13 cellular contexts compared by ENCODE assay signal in the genomic region with DNA sequence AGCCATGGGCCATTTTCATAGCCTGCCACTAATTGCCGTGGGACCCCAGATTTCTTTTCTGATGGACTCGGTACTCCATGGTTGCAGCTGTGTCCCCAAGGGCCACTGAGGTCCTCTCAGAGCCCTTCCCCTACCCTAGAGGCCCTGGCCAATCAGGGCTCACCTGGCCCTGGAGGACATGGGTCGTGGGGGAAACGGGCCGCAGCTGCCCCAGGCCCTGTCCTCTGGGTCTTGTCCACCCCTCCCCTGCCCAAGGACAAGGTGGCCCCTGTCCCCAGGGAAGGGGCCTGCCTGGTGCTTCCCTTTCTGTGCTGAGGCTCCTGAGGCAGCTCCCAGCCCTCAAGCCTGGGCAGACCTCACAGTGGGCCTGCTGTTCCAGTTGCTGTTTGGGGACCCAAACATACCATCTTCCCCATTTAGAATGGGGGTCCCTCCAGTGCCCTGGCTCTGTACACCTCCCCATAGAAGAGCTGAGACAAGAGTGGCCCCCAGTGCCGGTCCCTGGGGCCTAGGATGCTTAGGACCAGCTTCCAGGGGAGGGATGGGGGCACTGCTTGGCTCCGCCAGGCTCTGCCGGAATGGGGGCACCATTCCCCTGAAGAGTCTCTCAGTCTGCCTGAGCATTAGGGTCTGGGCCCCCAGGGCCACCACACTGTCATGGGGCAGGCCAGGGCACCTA. TPM values are rescaled to one million over a fixed set of nuclear protein-coding genes. Genes with fewer than 3 reads are reported as not detected.
A peak's percentile ranks its signal among the peaks of the same experiment; 100 is the strongest.
DNase-seq lines count a peak whose midpoint lies in the region; ATAC-seq and TF ChIP-seq lines count a peak whose summit lies in the region.
"Had no signal": no experiment of that assay in that cellular context is flagged by ENCODE, and none has a peak within 500 bp of the region (broad histone marks: within the 10 kb centered on the region; RNA-seq: fewer than 3 reads in every experiment).

No MANE protein-coding gene starts in this region.

- TF ChIP-seq CTCF in activated CD8-positive, alpha-beta T cell treated with anti-CD3 and anti-CD28 coated beads for 36 hours (IDR thresholded peaks at IDR 0.05): no peak
- TF ChIP-seq CTCF in dorsolateral prefrontal cortex (IDR thresholded peaks at IDR 0.05 in 54 of 56, conservative IDR thresholded peaks at IDR 0.05 in 2 of 56; ENCODE audit: low read depth in 1 of 56, partially characterized antibody in 56 of 56) (no peak), natural killer cell (IDR thresholded peaks at IDR 0.05) (no peak), thyroid gland (IDR thresholded peaks at IDR 0.05) (no peak)

- H3K27ac ChIP-seq in dorsolateral prefrontal cortex (peak overlapping the region; percentile 71 to 100 (median 99)), thyroid gland (peak overlapping the region; percentile 100)
- H3K27ac ChIP-seq: KMS-11 had no signal

- TF ChIP-seq POLR2A in thyroid gland (IDR thresholded peaks at IDR 0.05): no peak

- CTCF ChIA-PET in activated CD8-positive, alpha-beta T cell treated with anti-CD3 and anti-CD28 coated beads for 36 hours (lab: Charles Lee): interaction anchor here (0.6 to 7.5 kb wide), 4 partner anchors 20 to 188 kb away, joined by 3 to 66 read pairs (median 4); a partner anchor contains a TSS
- CTCF ChIA-PET in activated CD8-positive, alpha-beta T cell treated with anti-CD3 and anti-CD28 coated beads, Interleukin-2, amount 10 ng/mL, durations not matched to agents 7 days and 5 days (lab: Charles Lee): interaction anchor here (1.5 to 6.0 kb wide), 2 partner anchors 20 to 39 kb away, joined by 5 to 45 read pairs; a partner anchor contains a TSS

- peaks cover 43% of the 10 kb centered on the region for H3K4me1 Mint-ChIP-seq in activated CD8-positive, alpha-beta T cell treated with anti-CD3 and anti-CD28 coated beads for 36 hours (ENCODE audit: low read depth)
- H3K4me1 Mint-ChIP-seq in activated CD8-positive, alpha-beta T cell treated with anti-CD3 and anti-CD28 coated beads, Interleukin-2, amount 10 ng/mL, durations not matched to agents 7 days and 5 days (ENCODE audit: low read depth): peaks cover 54% of the 10 kb centered on the region
- peaks cover 31 to 51% of the 10 kb centered on the region in 2 donors for H3K4me1 Mint-ChIP-seq in natural killer cell

- no peak for ATAC-seq in activated CD8-positive, alpha-beta T cell treated with anti-CD3 and anti-CD28 coated beads for 36 hours
- no peak for ATAC-seq in activated CD8-positive, alpha-beta T cell treated with anti-CD3 and anti-CD28 coated beads, Interleukin-2, amount 10 ng/mL, durations not matched to agents 7 days and 5 days
- ATAC-seq in natural killer cell (no peak), GM18867 (IDR thresholded peaks at IDR 0.05; ENCODE audit: unreplicated experiment) (no peak), HG02973 (IDR thresholded peaks at IDR 0.05; ENCODE audit: unreplicated experiment) (no peak)

- H3K4me3 Mint-ChIP-seq in activated CD8-positive, alpha-beta T cell treated with anti-CD3 and anti-CD28 coated beads for 36 hours: no peak overlapping the region
- H3K4me3 Mint-ChIP-seq in activated CD8-positive, alpha-beta T cell treated with anti-CD3 and anti-CD28 coated beads, Interleukin-2, amount 10 ng/mL, durations not matched to agents 7 days and 5 days: no peak overlapping the region
- peak overlapping the region; percentile 43 for H3K4me3 Mint-ChIP-seq in natural killer cell

- H3K27me3 Mint-ChIP-seq in activated CD8-positive, alpha-beta T cell treated with anti-CD3 and anti-CD28 coated beads for 36 hours: no peaks in the 10 kb centered on the region
- no peaks in the 10 kb centered on the region for H3K27me3 Mint-ChIP-seq in activated CD8-positive, alpha-beta T cell treated with anti-CD3 and anti-CD28 coated beads, Interleukin-2, amount 10 ng/mL, durations not matched to agents 7 days and 5 days (ENCODE audit: low read depth)
- no peaks in the 10 kb centered on the region for H3K27me3 Mint-ChIP-seq in natural killer cell (ENCODE audit: low read depth in 2 of 2)
- H3K27me3 Mint-ChIP-seq: naive B cell had no signal

- H3K4me1 ChIP-seq in thyroid gland: peaks cover 79 to 81% of the 10 kb centered on the region in 2 donors

- H3K27ac Mint-ChIP-seq in activated CD8-positive, alpha-beta T cell treated with anti-CD3 and anti-CD28 coated beads for 36 hours: peak overlapping the region; percentile 30
- H3K27ac Mint-ChIP-seq in activated CD8-positive, alpha-beta T cell treated with anti-CD3 and anti-CD28 coated beads, Interleukin-2, amount 10 ng/mL, durations not matched to agents 7 days and 5 days: no peak overlapping the region
- H3K27ac Mint-ChIP-seq in natural killer cell: peak overlapping the region in 1 of 2 donors; percentile 94

- peaks cover 2% of the 10 kb centered on the region for H3K36me3 Mint-ChIP-seq in activated CD8-positive, alpha-beta T cell treated with anti-CD3 and anti-CD28 coated beads for 36 hours (ENCODE audit: low read depth)
- no peaks in the 10 kb centered on the region for H3K36me3 Mint-ChIP-seq in activated CD8-positive, alpha-beta T cell treated with anti-CD3 and anti-CD28 coated beads, Interleukin-2, amount 10 ng/mL, durations not matched to agents 7 days and 5 days (ENCODE audit: low read depth)
- no peaks in the 10 kb centered on the region for H3K36me3 Mint-ChIP-seq in natural killer cell
- H3K36me3 Mint-ChIP-seq: naive B cell had no signal

- POLR2A ChIA-PET in activated CD8-positive, alpha-beta T cell treated with anti-CD3 and anti-CD28 coated beads for 36 hours (lab: Charles Lee): interaction anchor here (0.7 to 1.6 kb wide), 3 partner anchors 16 to 72 kb away, joined by 3 to 5 read pairs (median 3); a partner anchor contains a TSS
- POLR2A ChIA-PET in activated CD8-positive, alpha-beta T cell treated with anti-CD3 and anti-CD28 coated beads, Interleukin-2, amount 10 ng/mL, durations not matched to agents 7 days and 5 days (lab: Charles Lee): no interaction called here

- WGBS in thyroid gland, 2 donors: 62 to 69% methylated on average over 4 to 5 of the region's 8 CpGs

- no peaks in the 10 kb centered on the region for H3K9me3 Mint-ChIP-seq in activated CD8-positive, alpha-beta T cell treated with anti-CD3 and anti-CD28 coated beads for 36 hours
- no peaks in the 10 kb centered on the region for H3K9me3 Mint-ChIP-seq in activated CD8-positive, alpha-beta T cell treated with anti-CD3 and anti-CD28 coated beads, Interleukin-2, amount 10 ng/mL, durations not matched to agents 7 days and 5 days (ENCODE audit: insufficient read depth)
- H3K9me3 Mint-ChIP-seq in natural killer cell: no peaks in the 10 kb centered on the region
- H3K9me3 Mint-ChIP-seq: naive B cell had no signal

- no peaks in the 10 kb centered on the region for H3K9me3 ChIP-seq in thyroid gland

- DNase-seq in activated CD8-positive, alpha-beta T cell treated with anti-CD3 and anti-CD28 coated beads for 36 hours: no peak
- no peak for DNase-seq in activated CD8-positive, alpha-beta T cell treated with anti-CD3 and anti-CD28 coated beads, Interleukin-2, amount 10 ng/mL, durations not matched to agents 7 days and 5 days
- DNase-seq in dorsolateral prefrontal cortex: no peak
- DNase-seq in natural killer cell: no peak
- DNase-seq in thyroid gland: no peak
- DNase-seq in NCI-H2029 (lab: John Stamatoyannopoulos, UW): no peak
- DNase-seq: DMS79, naive B cell, NCI-H226, T-helper 9 cell had no signal

- no peaks in the 10 kb centered on the region for H3K27me3 ChIP-seq in dorsolateral prefrontal cortex
- H3K27me3 ChIP-seq in thyroid gland: no peaks in the 10 kb centered on the region

- no peaks in the 10 kb centered on the region for H3K36me3 ChIP-seq in thyroid gland

- H3K4me3 ChIP-seq in dorsolateral prefrontal cortex: peak overlapping the region in 22 of 59 donors; percentile 0 to 93 (median 12)
- H3K4me3 ChIP-seq in thyroid gland (replicated peaks in 1 of 3): no peak overlapping the region

- intact Hi-C loops in activated CD8-positive, alpha-beta T cell treated with anti-CD3 and anti-CD28 coated beads for 36 hours (cut with micrococcal nuclease): loop anchor here (5.0 kb wide), 1 partner anchor 41 kb away; no protein-coding TSS in a partner anchor
- intact Hi-C loops in dorsolateral prefrontal cortex (cut with DNase I) (no loop called here), natural killer cell (cut with micrococcal nuclease) (no loop called here), thyroid gland (cut with DNase I) (no loop called here)

RNA-seq across cellular contexts. Expression of a gene that starts 3.2 kb away (rescaled TPM):
- 10 to 100 TPM; 74.3 to 77.4 TPM for total RNA-seq in activated CD8-positive, alpha-beta T cell treated with anti-CD3 and anti-CD28 coated beads for 36 hours
- 10 to 100 TPM; 92.4 to 92.7 TPM for total RNA-seq in activated CD8-positive, alpha-beta T cell treated with anti-CD3 and anti-CD28 coated beads, Interleukin-2, amount 10 ng/mL, durations not matched to agents 7 days and 5 days
- total RNA-seq in dorsolateral prefrontal cortex (100 to 1,000 TPM; 130 to 218 (median 167) TPM), natural killer cell (100 to 1,000 TPM; 101 to 116 (median 108) TPM), thyroid gland (100 to 1,000 TPM in 2 of 4 donors, 10 to 100 TPM in 2; 91.2 to 137 (median 113) TPM)

RNA-seq across cellular contexts. Expression of a gene that starts 19.8 kb away (rescaled TPM):
- 1 to 10 TPM; 8.0 to 8.6 TPM for total RNA-seq in activated CD8-positive, alpha-beta T cell treated with anti-CD3 and anti-CD28 coated beads for 36 hours
- total RNA-seq in activated CD8-positive, alpha-beta T cell treated with anti-CD3 and anti-CD28 coated beads, Interleukin-2, amount 10 ng/mL, durations not matched to agents 7 days and 5 days: 10 to 100 TPM; 26.8 to 28.1 TPM
- total RNA-seq in dorsolateral prefrontal cortex (100 to 1,000 TPM in 17 of 120 experiments, 10 to 100 TPM in 103; 61.3 to 163 (median 86.8) TPM), natural killer cell (10 to 100 TPM; 32.4 to 42.3 (median 37.2) TPM), thyroid gland (100 to 1,000 TPM; 168 to 245 (median 215) TPM)

RNA-seq across cellular contexts. Expression of a gene that starts 29.4 kb away (rescaled TPM):
- 10 to 100 TPM; 26.8 to 27.8 TPM for total RNA-seq in activated CD8-positive, alpha-beta T cell treated with anti-CD3 and anti-CD28 coated beads for 36 hours
- not detected for total RNA-seq in activated CD8-positive, alpha-beta T cell treated with anti-CD3 and anti-CD28 coated beads, Interleukin-2, amount 10 ng/mL, durations not matched to agents 7 days and 5 days
- total RNA-seq in dorsolateral prefrontal cortex (100 to 1,000 TPM in 14 of 120 experiments, 10 to 100 TPM in 104, 1 to 10 TPM in 2; 5.9 to 298 (median 35.7) TPM), natural killer cell (not detected), thyroid gland (10 to 100 TPM; 19.9 to 99.8 (median 46.6) TPM)

RNA-seq across cellular contexts. Expression of a gene that starts 50.3 kb away (rescaled TPM):
- 1 to 10 TPM; 3.6 TPM for total RNA-seq in activated CD8-positive, alpha-beta T cell treated with anti-CD3 and anti-CD28 coated beads for 36 hours
- total RNA-seq in activated CD8-positive, alpha-beta T cell treated with anti-CD3 and anti-CD28 coated beads, Interleukin-2, amount 10 ng/mL, durations not matched to agents 7 days and 5 days: 1 to 10 TPM; 3.4 to 3.5 TPM
- total RNA-seq in dorsolateral prefrontal cortex (10 to 100 TPM in 66 of 120 experiments, 1 to 10 TPM in 54; 4.7 to 29.3 (median 10.7) TPM), natural killer cell (10 to 100 TPM in 1 of 3 donors, 1 to 10 TPM in 2; 5.7 to 16.9 (median 8.4) TPM), thyroid gland (10 to 100 TPM; 21.1 to 49.7 (median 30.5) TPM)

RNA-seq across cellular contexts. Expression of a gene that starts 51.4 kb away (rescaled TPM):
- total RNA-seq in activated CD8-positive, alpha-beta T cell treated with anti-CD3 and anti-CD28 coated beads for 36 hours: 100 to 1,000 TPM; 242 to 254 TPM
- 100 to 1,000 TPM; 283 to 291 TPM for total RNA-seq in activated CD8-positive, alpha-beta T cell treated with anti-CD3 and anti-CD28 coated beads, Interleukin-2, amount 10 ng/mL, durations not matched to agents 7 days and 5 days
- total RNA-seq in dorsolateral prefrontal cortex (100 to 1,000 TPM in 119 of 120 experiments, 10 to 100 TPM in 1; 99.2 to 179 (median 128) TPM), natural killer cell (100 to 1,000 TPM; 272 to 300 (median 299) TPM), thyroid gland (100 to 1,000 TPM in 2 of 4 donors, 10 to 100 TPM in 2; 79.3 to 138 (median 97.2) TPM)

Comparison
In these comparisons a context has a peak if more than half of its experiments do, and no peak if none do; other contexts are left out.
1. RNA of a gene that starts 29.4 kb away (total RNA-seq): 19.9 to 99.8 TPM in thyroid gland, 5.9 to 298 TPM in dorsolateral prefrontal cortex and 26.8 to 27.8 TPM in activated CD8-positive, alpha-beta T cell treated with anti-CD3 and anti-CD28 coated beads for 36 hours; not detected in activated CD8-positive, alpha-beta T cell treated with anti-CD3 and anti-CD28 coated beads, Interleukin-2, amount 10 ng/mL, durations not matched to agents 7 days and 5 days and not detected in natural killer cell; every median in the first group is over 4 times any median in the second.